Comparison of ENCODE assay signal across 12 cellular contexts in genomic region chr7:64849250-64849923, GRCh38. TPM values are rescaled to one million over a fixed set of nuclear protein-coding genes. Genes with fewer than 3 reads are reported as not detected.
DNase-seq lines count a peak whose midpoint lies in the region; ATAC-seq and TF ChIP-seq lines count a peak whose summit lies in the region.
"Had no signal": no experiment of that assay in that cellular context is flagged by ENCODE, and none has a peak within 500 bp of the region (broad histone marks: within the 10 kb centered on the region; RNA-seq: fewer than 3 reads in every experiment).

No MANE protein-coding gene starts in this region.

- TF ChIP-seq POLR2A in GM18505 (IDR thresholded peaks at IDR 0.05; ENCODE audit: borderline replicate concordance, extremely low read depth, insufficient read depth, insufficient read length), result no peak

- H3K4me2 ChIP-seq in OCI-LY7 (ENCODE audit: low read length), result no peak overlapping the region

- H3K27ac ChIP-seq in OCI-LY7 (ENCODE audit: low read depth, low read length, poor library complexity, severe bottlenecking), result no peak overlapping the region
- peak overlapping the region; percentile 89 for H3K27ac ChIP-seq in foreskin keratinocyte

- no peaks in the 10 kb centered on the region for H3K9me3 ChIP-seq in OCI-LY7 (ENCODE audit: low read length)

- CTCF ChIA-PET in OCI-LY7 (lab: Charles Lee; ENCODE audit: unreplicated experiment), result no interaction called here

- no peaks in the 10 kb centered on the region for H3K9me2 ChIP-seq in OCI-LY7 (ENCODE audit: insufficient read depth, low read length)

- peak; percentile 40 for DNase-seq in AG20443 (ENCODE audit: low spot score)
- DNase-seq in HT1080 (ENCODE audit: low read depth), result peak; percentile 79
- DNase-seq in OCI-LY7 (ENCODE audit: low spot score), result peak; percentile 38
- peak; percentile 84 to 94 for DNase-seq in foreskin keratinocyte
- DNase-seq in mesenteric fat pad (ENCODE audit: low spot score), result no peak
- DNase-seq: amniotic stem cell, Caco-2, NCI-H524 had no signal

- H3K36me3 ChIP-seq in OCI-LY7 (ENCODE audit: insufficient read depth, low read length), result no peaks in the 10 kb centered on the region

- POLR2A ChIA-PET in OCI-LY7 (lab: Charles Lee), result interaction anchor here (0.6 to 1.2 kb wide), 3 partner anchors 36 to 722 kb away, joined by 3 to 5 read pairs (median 3); no protein-coding TSS in a partner anchor

- H3K79me2 ChIP-seq in OCI-LY7 (ENCODE audit: insufficient read depth, low read depth, low read length), result no peaks in the 10 kb centered on the region

- no peaks in the 10 kb centered on the region for H3K27me3 ChIP-seq in foreskin keratinocyte

- peak; percentile 56 for TF ChIP-seq CTCF in OCI-LY7 (conservative IDR thresholded peaks at IDR 0.05; ENCODE audit: low read length)
- TF ChIP-seq CTCF in foreskin keratinocyte (conservative IDR thresholded peaks at IDR 0.05), result no peak

- H2AFZ ChIP-seq in OCI-LY7 (ENCODE audit: low read length), result no peak overlapping the region

- ATAC-seq in foreskin keratinocyte (peak; percentile 99), GM18505 (IDR thresholded peaks at IDR 0.05; ENCODE audit: unreplicated experiment) (no peak), HG03571 (IDR thresholded peaks at IDR 0.05; ENCODE audit: unreplicated experiment) (no peak), HG03442 (IDR thresholded peaks at IDR 0.05; ENCODE audit: unreplicated experiment) (no peak)
- ATAC-seq: natural killer cell treated with Interleukin-12 subunit alpha and Interleukin-12 subunit beta and Interleukin-15 and Interleukin-18, amount 100 ng/mL, for 72 hours had no signal

- H3K4me3 ChIP-seq in OCI-LY7 (ENCODE audit: low read depth, low read length, poor library complexity, severe bottlenecking), result no peak overlapping the region

- intact Hi-C loops in OCI-LY7 (cut with micrococcal nuclease; ENCODE audit: unreplicated experiment), result no loop called here

- no TSS peak for BruUV-seq in OCI-LY7 (replicated peaks; lab: Mats Ljungman, UMichigan)

- peaks cover 3% of the 10 kb centered on the region for H3K4me1 ChIP-seq in OCI-LY7 (ENCODE audit: insufficient read depth, low read length, poor library complexity, severe bottlenecking)
- H3K4me1 ChIP-seq in foreskin keratinocyte, result peaks cover 4% of the 10 kb centered on the region
- H3K4me1 ChIP-seq: Caco-2 had no signal

- no peaks in the 10 kb centered on the region for H4K20me1 ChIP-seq in OCI-LY7 (ENCODE audit: insufficient read depth, low read length)

RNA-seq across cellular contexts. Expression of gene ZNF273, which starts 53.7 kb away (rescaled TPM):
- total RNA-seq in HT1080 (2014; rRNA removed; shearing (Covaris generic)), result 2.8 and 3.9 TPM in 2 replicates
- 3.2 and 3.4 TPM in 2 replicates for polyA plus RNA-seq in HT1080 (2015; cell fraction: cytosol; rRNA removed)
- 2.7 and 2.9 TPM in 2 replicates for polyA plus RNA-seq in HT1080 (2015; cell fraction: nucleus; rRNA removed)
- 19.0 and 22.8 TPM in 2 replicates for total RNA-seq in OCI-LY7 (2014; rRNA removed; shearing (Covaris generic))
- total RNA-seq in OCI-LY7 (2022) (23.7 and 28.7 TPM in 2 replicates), foreskin keratinocyte (3.9 and 5.5 TPM in 2 replicates), mesenteric fat pad (2.1 TPM)
- 1.8 and 2.4 TPM in 2 replicates for polyA plus RNA-seq in foreskin keratinocyte

RNA-seq across cellular contexts. Expression of gene ZNF138, which starts 55.2 kb away (rescaled TPM):
- 5.5 and 5.6 TPM in 2 replicates for total RNA-seq in HT1080 (2014; rRNA removed; shearing (Covaris generic))
- 6.4 and 6.8 TPM in 2 replicates for polyA plus RNA-seq in HT1080 (2015; cell fraction: cytosol; rRNA removed)
- polyA plus RNA-seq in HT1080 (2015; cell fraction: nucleus; rRNA removed), result 4.6 and 5.6 TPM in 2 replicates
- total RNA-seq in OCI-LY7 (2014; rRNA removed; shearing (Covaris generic)), result 24.4 and 25.6 TPM in 2 replicates
- total RNA-seq in OCI-LY7 (2022) (23.5 and 27.8 TPM in 2 replicates), foreskin keratinocyte (3.9 and 4.3 TPM in 2 replicates), mesenteric fat pad (4.0 TPM)
- 2.5 and 2.6 TPM in 2 replicates for polyA plus RNA-seq in foreskin keratinocyte
